ENCODE assay signal across 17 cellular contexts in the genomic region with DNA sequence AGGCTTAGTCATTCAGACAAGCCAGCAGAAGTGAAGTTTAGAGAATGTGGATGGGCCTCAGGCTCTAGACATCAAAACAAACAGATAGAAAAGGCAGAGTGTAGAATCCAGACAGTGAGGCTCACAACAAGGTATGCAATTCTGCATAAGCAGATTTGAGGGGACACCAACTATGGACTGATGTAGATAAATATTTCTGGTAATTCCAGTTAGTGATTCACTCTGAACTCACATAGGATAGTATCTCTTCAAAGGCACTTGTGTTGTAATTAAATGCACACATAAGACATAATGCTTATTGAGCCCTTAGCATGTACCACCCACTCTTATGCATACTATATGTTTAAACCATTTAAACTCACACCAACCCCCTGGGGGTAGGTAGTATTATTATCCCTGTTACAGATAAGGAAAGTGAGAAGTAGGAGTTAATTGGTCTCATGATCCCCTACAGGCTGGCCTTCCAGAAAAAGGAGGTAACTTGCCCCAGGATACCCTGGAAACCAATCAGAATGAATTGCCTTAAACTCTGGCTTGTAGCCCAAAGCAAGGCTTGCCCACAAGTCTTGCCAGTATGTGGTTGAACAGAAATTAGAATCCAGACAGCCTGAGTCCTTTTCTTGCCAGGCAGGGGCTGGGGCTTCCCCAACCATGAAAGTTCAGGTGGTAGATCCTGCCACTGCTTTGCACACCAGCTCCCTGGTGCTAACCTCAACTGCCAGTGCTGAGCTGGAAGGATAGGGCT. TPM values are rescaled to one million over a fixed set of nuclear protein-coding genes. Genes with fewer than 3 reads are reported as not detected.
A peak's percentile ranks its signal among the peaks of the same experiment; 100 is the strongest.
DNase-seq lines count a peak whose midpoint lies in the region; ATAC-seq, FAIRE-seq and TF ChIP-seq lines count a peak whose summit lies in the region.
"Had no signal": no experiment of that assay in that cellular context is flagged by ENCODE, and none has a peak within 500 bp of the region (broad histone marks: within the 10 kb centered on the region; RNA-seq: fewer than 3 reads in every experiment).

No MANE protein-coding gene starts in this region.

- H2BK12ac ChIP-seq in trophoblast cell (ENCODE audit: low read length), result no peak overlapping the region

- no peak overlapping the region for H3K27ac ChIP-seq in endodermal cell (ENCODE audit: low read depth, low read length)
- H3K27ac ChIP-seq in trophoblast cell (ENCODE audit: low read depth, low read length), result peak overlapping the region; percentile 28
- H3K27ac ChIP-seq: right lobe of liver, SK-N-MC had no signal

- no peak for TF ChIP-seq POLR2A in H54 (IDR thresholded peaks at IDR 0.05; ENCODE audit: low read depth, low read length)

- peaks cover 9% of the 10 kb centered on the region for H3K9me3 Mint-ChIP-seq in endodermal cell
- H3K9me3 Mint-ChIP-seq: activated T-cell treated with anti-CD3 and anti-CD28 coated beads, Interleukin-2, amount 50 U/mL, for 4 hours had no signal

- H3K79me2 ChIP-seq in trophoblast cell (ENCODE audit: control insufficient read depth, insufficient read depth, low read length, poor library complexity), result no peaks in the 10 kb centered on the region

- H3K4me3 ChIP-seq in endodermal cell (ENCODE audit: low read length) (no peak overlapping the region), trophoblast cell (ENCODE audit: low read depth, low read length) (no peak overlapping the region)
- H3K4me3 ChIP-seq: right lobe of liver, SK-N-MC had no signal

- no peak for TF ChIP-seq CTCF in endodermal cell (conservative IDR thresholded peaks at IDR 0.05)

- peak; percentile 45 for FAIRE-seq in H54 (lab: Jason Lieb, UNC)
- FAIRE-seq: islet of Langerhans had no signal

- no peak overlapping the region for H2AK5ac ChIP-seq in trophoblast cell (ENCODE audit: low read length)

- peaks cover 34% of the 10 kb centered on the region for H3K4me1 Mint-ChIP-seq in endodermal cell

- H3K4me1 ChIP-seq in endodermal cell (ENCODE audit: control insufficient read depth, insufficient read depth, low read length) (no peaks in the 10 kb centered on the region), trophoblast cell (ENCODE audit: control insufficient read depth in 1 of 2, insufficient read depth in 2 of 2, low read length in 2 of 2) (peaks cover 3 to 6% of the 10 kb centered on the region in 2 experiments)
- H3K4me1 ChIP-seq: right lobe of liver had no signal

- no peak overlapping the region for H3K4ac ChIP-seq in trophoblast cell (ENCODE audit: low read depth, low read length)

- H4K91ac ChIP-seq in trophoblast cell (ENCODE audit: low read depth, low read length), result no peak overlapping the region

- H4K8ac ChIP-seq in trophoblast cell (ENCODE audit: low read depth, low read length), result no peak overlapping the region

- DNase-seq in H54 (ENCODE audit: insufficient read length, low spot score) (no peak), NCI-H446 treated with DMSO at 0.1 percent for 48 hours (lab: John Stamatoyannopoulos, UW) (peak; percentile 37), endodermal cell (peak; percentile 73), trophoblast cell (peak; percentile 74 to 86), cortex of kidney (lab: John Stamatoyannopoulos, UW) (no peak)
- DNase-seq in activated CD4-positive, alpha-beta T cell treated with anti-CD3 and anti-CD28 coated beads for 1 hour, result no peak
- DNase-seq: activated T-cell treated with anti-CD3 and anti-CD28 coated beads, Interleukin-2, amount 50 U/mL, for 4 hours; C1 segment of cervical spinal cord; DND-41; glutamatergic neuron; right lobe of liver had no signal

- H2AFZ ChIP-seq in trophoblast cell (ENCODE audit: insufficient read depth, low read length, poor library complexity), result no peak overlapping the region

- no peaks in the 10 kb centered on the region for H3K36me3 ChIP-seq in endodermal cell (ENCODE audit: control insufficient read depth, insufficient read depth, low read length)
- no peaks in the 10 kb centered on the region for H3K36me3 ChIP-seq in trophoblast cell (ENCODE audit: control insufficient read depth in 1 of 2, insufficient read depth in 2 of 2, low read length in 2 of 2)
- H3K36me3 ChIP-seq: right lobe of liver had no signal

- no peak overlapping the region for H4K12ac ChIP-seq in trophoblast cell (ENCODE audit: low read depth, low read length)

- peaks cover 8% of the 10 kb centered on the region for H3K27me3 Mint-ChIP-seq in endodermal cell (ENCODE audit: insufficient read depth)

- H3K27ac Mint-ChIP-seq in endodermal cell, result no peak overlapping the region

- no peak overlapping the region for H3K9ac ChIP-seq in endodermal cell (ENCODE audit: extremely low read depth, low read length, poor library complexity, severe bottlenecking)
- no peak overlapping the region for H3K9ac ChIP-seq in trophoblast cell (ENCODE audit: low read length)

- no peaks in the 10 kb centered on the region for H3K9me3 ChIP-seq in endodermal cell (ENCODE audit: control insufficient read depth, low read length)
- no peaks in the 10 kb centered on the region for H3K9me3 ChIP-seq in trophoblast cell (ENCODE audit: insufficient read depth, low read depth, low read length)
- H3K9me3 ChIP-seq: right lobe of liver had no signal

- no peaks in the 10 kb centered on the region for H3K36me3 Mint-ChIP-seq in endodermal cell (ENCODE audit: low read depth)

- no peak overlapping the region for H2BK120ac ChIP-seq in trophoblast cell (ENCODE audit: insufficient read depth, low read length, poor library complexity)

- H3K4me2 ChIP-seq in trophoblast cell (ENCODE audit: low read length), result no peak overlapping the region

- no peaks in the 10 kb centered on the region for H3K27me3 ChIP-seq in endodermal cell (ENCODE audit: control insufficient read depth, insufficient read depth, low read length, poor library complexity, severe bottlenecking)
- no peaks in the 10 kb centered on the region for H3K27me3 ChIP-seq in trophoblast cell (ENCODE audit: insufficient read depth, low read length)
- H3K27me3 ChIP-seq: right lobe of liver had no signal

- no peak overlapping the region for H3K4me3 Mint-ChIP-seq in endodermal cell
- H3K4me3 Mint-ChIP-seq: activated T-cell treated with anti-CD3 and anti-CD28 coated beads, Interleukin-2, amount 50 U/mL, for 4 hours had no signal

- no peak for ATAC-seq in HG03097 (IDR thresholded peaks at IDR 0.05; ENCODE audit: low FRiP score, unreplicated experiment)
- ATAC-seq in GM21526 (IDR thresholded peaks at IDR 0.05; ENCODE audit: low FRiP score, unreplicated experiment), result no peak
- ATAC-seq: HCT116, right lobe of liver had no signal

- no peak overlapping the region for H3K14ac ChIP-seq in trophoblast cell (ENCODE audit: low read length)

- H3K79me1 ChIP-seq in trophoblast cell (ENCODE audit: low read length), result peaks cover 2% of the 10 kb centered on the region

- no peak overlapping the region for H3K23ac ChIP-seq in trophoblast cell (ENCODE audit: low read length)

- H2BK5ac ChIP-seq in trophoblast cell (ENCODE audit: low read depth, low read length, poor library complexity), result no peak overlapping the region

- no peak overlapping the region for H3K18ac ChIP-seq in trophoblast cell (ENCODE audit: low read length)

RNA-seq across cellular contexts. Expression of gene HSPB3, which starts 39.4 kb away (rescaled TPM):
- total RNA-seq in endodermal cell, result not detected
- not detected for polyA plus RNA-seq in endodermal cell (2013, experiment 1 of 2)
- polyA plus RNA-seq in endodermal cell (2013, experiment 2 of 2), result not detected
- polyA plus RNA-seq in trophoblast cell (2013), result not detected in 2 replicates
- total RNA-seq: activated T-cell treated with anti-CD3 and anti-CD28 coated beads, Interleukin-2, amount 50 U/mL, for 4 hours; cerebellum had no signal

Comparison
In these comparisons a context has a peak if more than half of its experiments do, and no peak if none do; other contexts are left out.
1. DNase-seq: peak in NCI-H446 treated with DMSO at 0.1 percent for 48 hours (single experiment), endodermal cell (single experiment) and trophoblast cell (2 of 2); none in H54 (single experiment), activated CD4-positive, alpha-beta T cell treated with anti-CD3 and anti-CD28 coated beads for 1 hour (single experiment) and cortex of kidney (single experiment).